32 cellular contexts compared by ENCODE assay signal in genomic region chr3:173548261-173548660, GRCh38.
A peak's percentile ranks its signal among the peaks of the same experiment; 100 is the strongest.
DNase-seq lines count a peak whose midpoint lies in the region; ATAC-seq lines count a peak whose summit lies in the region.
"Had no signal": no experiment of that assay in that cellular context is flagged by ENCODE, and none has a peak within 500 bp of the region (broad histone marks: within the 10 kb centered on the region; RNA-seq: fewer than 3 reads in every experiment).

No MANE protein-coding gene starts in this region.

- H3K27me3 Mint-ChIP-seq in activated T-helper 1 cell treated with anti-CD3 and anti-CD28 coated beads, Interleukin-12 subunit alpha, Interleukin-12 subunit beta, Interleukin-2, Interleukin-4 antibody, amounts not matched to agents 30 ng/mL and 10 ng/mL and 1 ng/mL, durations not matched to agents 14 hours and 24 hours and 36 hours (ENCODE audit: insufficient read depth), result no peaks in the 10 kb centered on the region
- no peaks in the 10 kb centered on the region for H3K27me3 Mint-ChIP-seq in activated CD4-positive, alpha-beta T cell treated with anti-CD3 and anti-CD28 coated beads, Interleukin-2, amount 10 ng/mL, durations not matched to agents 24 days and 14 days

- H3K27ac Mint-ChIP-seq in activated T-helper 1 cell treated with anti-CD3 and anti-CD28 coated beads, Interleukin-12 subunit alpha, Interleukin-12 subunit beta, Interleukin-2, Interleukin-4 antibody, amounts not matched to agents 30 ng/mL and 10 ng/mL and 1 ng/mL, durations not matched to agents 14 hours and 24 hours and 36 hours, result no peak overlapping the region
- H3K27ac Mint-ChIP-seq in activated CD4-positive, alpha-beta T cell treated with anti-CD3 and anti-CD28 coated beads, Interleukin-2, amount 10 ng/mL, durations not matched to agents 24 days and 14 days, result no peak overlapping the region
- H3K27ac Mint-ChIP-seq: activated CD8-positive, alpha-beta T cell treated with anti-CD3 and anti-CD28 coated beads, Interleukin-2, amount 10 ng/mL, durations not matched to agents 7 days and 5 days; activated naive CD8-positive, alpha-beta T cell had no signal

- no peaks in the 10 kb centered on the region for H3K36me3 Mint-ChIP-seq in activated T-helper 1 cell treated with anti-CD3 and anti-CD28 coated beads, Interleukin-12 subunit alpha, Interleukin-12 subunit beta, Interleukin-2, Interleukin-4 antibody, amounts not matched to agents 30 ng/mL and 10 ng/mL and 1 ng/mL, durations not matched to agents 14 hours and 24 hours and 36 hours (ENCODE audit: low read depth)
- H3K36me3 Mint-ChIP-seq in activated CD4-positive, alpha-beta T cell treated with anti-CD3 and anti-CD28 coated beads, Interleukin-2, amount 10 ng/mL, durations not matched to agents 24 days and 14 days (ENCODE audit: low read depth), result no peaks in the 10 kb centered on the region
- H3K36me3 Mint-ChIP-seq: activated naive CD8-positive, alpha-beta T cell had no signal

- H3K27me3 ChIP-seq in HAP-1 (ENCODE audit: low read depth), result no peaks in the 10 kb centered on the region
- H3K27me3 ChIP-seq: right lobe of liver, SJCRH30, upper lobe of left lung had no signal

- DNase-seq in EH (ENCODE audit: low read depth) (peak; percentile 38), OCI-M1 (lab: John Stamatoyannopoulos, UW) (peak; percentile 70), kidney glomerular epithelial cell (lab: John Stamatoyannopoulos, UW) (peak; percentile 5), HAP-1 (ENCODE audit: low spot score in 2 of 2) (no peak), SKM-1 treated with dmso at 0.1 percent for 144 hours (lab: John Stamatoyannopoulos, UW; ENCODE audit: unreplicated experiment) (no peak)
- no peak for DNase-seq in activated T-helper 1 cell treated with anti-CD3 and anti-CD28 coated beads, Interleukin-12 subunit alpha, Interleukin-12 subunit beta, Interleukin-2, Interleukin-4 antibody, amounts not matched to agents 30 ng/mL and 10 ng/mL and 1 ng/mL, durations not matched to agents 14 hours and 24 hours and 36 hours (ENCODE audit: low spot score)
- DNase-seq in activated CD4-positive, alpha-beta T cell treated with anti-CD3 and anti-CD28 coated beads, Interleukin-2, amount 10 ng/mL, durations not matched to agents 24 days and 14 days, result no peak
- DNase-seq: activated CD8-positive, alpha-beta T cell treated with anti-CD3 and anti-CD28 coated beads, Interleukin-2, amount 10 ng/mL, durations not matched to agents 7 days and 5 days; activated effector memory CD4-positive, alpha-beta T cell treated with Interleukin-2 at 50 U/mL for 16 hours; activated T-cell treated with anti-CD3 and anti-CD28 coated beads for 4 hours; aorta; C1 segment of cervical spinal cord; Caco-2; DMS79; effector CD4-positive, alpha-beta T cell; head of caudate nucleus; Karpas-422; mammary epithelial cell; MV-4-11; NCI-H1436 treated with DMSO at 0.1 percent for 48 hours; NCI-H2171 treated with DMSO at 0.1 percent for 48 hours; NCI-H526; posterior cingulate gyrus; right lobe of liver; SJCRH30; stimulated activated CD4-positive, alpha-beta T cell treated with anti-CD3 and anti-CD28 coated beads, Interleukin-4, amount 100 ng/mL, for 1 hour; substantia nigra; T-helper 1 cell; upper lobe of left lung had no signal

- no peaks in the 10 kb centered on the region for H3K36me3 ChIP-seq in HAP-1 (replicated peaks)
- H3K36me3 ChIP-seq: right lobe of liver, SJCRH30, upper lobe of left lung had no signal

- peak; percentile 72 for ATAC-seq in GM21717 (IDR thresholded peaks at IDR 0.05; ENCODE audit: unreplicated experiment)
- ATAC-seq: activated CD4-positive, CD25-positive, alpha-beta regulatory T cell treated with anti-CD3 and anti-CD28 coated beads, Interleukin-2, amount 50 U/mL, for 24 hours; activated CD8-positive, alpha-beta T cell treated with anti-CD3 and anti-CD28 coated beads, Interleukin-2, amount 10 ng/mL, durations not matched to agents 7 days and 5 days had no signal

- no peaks in the 10 kb centered on the region for H3K9me3 ChIP-seq in HAP-1
- H3K9me3 ChIP-seq: Caco-2, right lobe of liver, SJCRH30, upper lobe of left lung had no signal

- intact Hi-C loops in activated T-helper 1 cell treated with anti-CD3 and anti-CD28 coated beads, Interleukin-12 subunit alpha, Interleukin-12 subunit beta, Interleukin-2, Interleukin-4 antibody, amounts not matched to agents 30 ng/mL and 10 ng/mL and 1 ng/mL, durations not matched to agents 14 hours and 24 hours and 36 hours (cut with micrococcal nuclease), result no loop called here
- intact Hi-C loops in activated CD4-positive, alpha-beta T cell treated with anti-CD3 and anti-CD28 coated beads, Interleukin-2, amount 10 ng/mL, durations not matched to agents 24 days and 14 days (cut with micrococcal nuclease), result no loop called here

- no peaks in the 10 kb centered on the region for H3K9me3 Mint-ChIP-seq in activated T-helper 1 cell treated with anti-CD3 and anti-CD28 coated beads, Interleukin-12 subunit alpha, Interleukin-12 subunit beta, Interleukin-2, Interleukin-4 antibody, amounts not matched to agents 30 ng/mL and 10 ng/mL and 1 ng/mL, durations not matched to agents 14 hours and 24 hours and 36 hours
- no peaks in the 10 kb centered on the region for H3K9me3 Mint-ChIP-seq in activated CD4-positive, alpha-beta T cell treated with anti-CD3 and anti-CD28 coated beads, Interleukin-2, amount 10 ng/mL, durations not matched to agents 24 days and 14 days

- no peaks in the 10 kb centered on the region for H3K4me1 Mint-ChIP-seq in activated T-helper 1 cell treated with anti-CD3 and anti-CD28 coated beads, Interleukin-12 subunit alpha, Interleukin-12 subunit beta, Interleukin-2, Interleukin-4 antibody, amounts not matched to agents 30 ng/mL and 10 ng/mL and 1 ng/mL, durations not matched to agents 14 hours and 24 hours and 36 hours (ENCODE audit: low read depth)
- no peaks in the 10 kb centered on the region for H3K4me1 Mint-ChIP-seq in activated CD4-positive, alpha-beta T cell treated with anti-CD3 and anti-CD28 coated beads, Interleukin-2, amount 10 ng/mL, durations not matched to agents 24 days and 14 days

- in situ Hi-C loops in HAP-1 (cut with MboI; ENCODE audit: low sequenced_read_pairs), result no loop called here

- H3K4me3 Mint-ChIP-seq in activated T-helper 1 cell treated with anti-CD3 and anti-CD28 coated beads, Interleukin-12 subunit alpha, Interleukin-12 subunit beta, Interleukin-2, Interleukin-4 antibody, amounts not matched to agents 30 ng/mL and 10 ng/mL and 1 ng/mL, durations not matched to agents 14 hours and 24 hours and 36 hours, result no peak overlapping the region
- no peak overlapping the region for H3K4me3 Mint-ChIP-seq in activated CD4-positive, alpha-beta T cell treated with anti-CD3 and anti-CD28 coated beads, Interleukin-2, amount 10 ng/mL, durations not matched to agents 24 days and 14 days
- H3K4me3 Mint-ChIP-seq: activated CD8-positive, alpha-beta T cell treated with anti-CD3 and anti-CD28 coated beads, Interleukin-2, amount 10 ng/mL, durations not matched to agents 7 days and 5 days; activated naive CD8-positive, alpha-beta T cell had no signal

- peaks cover under 1% of the 10 kb centered on the region; the same call in 1 of the 2 replicates for H3K4me1 ChIP-seq in HAP-1
- H3K4me1 ChIP-seq: Caco-2, right lobe of liver, SJCRH30, upper lobe of left lung had no signal

- no peak overlapping the region for H3K4me3 ChIP-seq in HAP-1
- H3K4me3 ChIP-seq: right lobe of liver, SJCRH30, upper lobe of left lung had no signal

Comparison
In these comparisons a context has a peak if more than half of its experiments do, and no peak if none do; other contexts are left out.
1. DNase-seq: peak in EH (single experiment), OCI-M1 (single experiment) and kidney glomerular epithelial cell (single experiment); none in activated T-helper 1 cell treated with anti-CD3 and anti-CD28 coated beads, Interleukin-12 subunit alpha, Interleukin-12 subunit beta, Interleukin-2, Interleukin-4 antibody, amounts not matched to agents 30 ng/mL and 10 ng/mL and 1 ng/mL, durations not matched to agents 14 hours and 24 hours and 36 hours (single experiment), activated CD4-positive, alpha-beta T cell treated with anti-CD3 and anti-CD28 coated beads, Interleukin-2, amount 10 ng/mL, durations not matched to agents 24 days and 14 days (single experiment), HAP-1 (0 of 2) and SKM-1 treated with dmso at 0.1 percent for 144 hours (single experiment).